Comparison of ENCODE assay signal across 9 cellular contexts in the genomic region with DNA sequence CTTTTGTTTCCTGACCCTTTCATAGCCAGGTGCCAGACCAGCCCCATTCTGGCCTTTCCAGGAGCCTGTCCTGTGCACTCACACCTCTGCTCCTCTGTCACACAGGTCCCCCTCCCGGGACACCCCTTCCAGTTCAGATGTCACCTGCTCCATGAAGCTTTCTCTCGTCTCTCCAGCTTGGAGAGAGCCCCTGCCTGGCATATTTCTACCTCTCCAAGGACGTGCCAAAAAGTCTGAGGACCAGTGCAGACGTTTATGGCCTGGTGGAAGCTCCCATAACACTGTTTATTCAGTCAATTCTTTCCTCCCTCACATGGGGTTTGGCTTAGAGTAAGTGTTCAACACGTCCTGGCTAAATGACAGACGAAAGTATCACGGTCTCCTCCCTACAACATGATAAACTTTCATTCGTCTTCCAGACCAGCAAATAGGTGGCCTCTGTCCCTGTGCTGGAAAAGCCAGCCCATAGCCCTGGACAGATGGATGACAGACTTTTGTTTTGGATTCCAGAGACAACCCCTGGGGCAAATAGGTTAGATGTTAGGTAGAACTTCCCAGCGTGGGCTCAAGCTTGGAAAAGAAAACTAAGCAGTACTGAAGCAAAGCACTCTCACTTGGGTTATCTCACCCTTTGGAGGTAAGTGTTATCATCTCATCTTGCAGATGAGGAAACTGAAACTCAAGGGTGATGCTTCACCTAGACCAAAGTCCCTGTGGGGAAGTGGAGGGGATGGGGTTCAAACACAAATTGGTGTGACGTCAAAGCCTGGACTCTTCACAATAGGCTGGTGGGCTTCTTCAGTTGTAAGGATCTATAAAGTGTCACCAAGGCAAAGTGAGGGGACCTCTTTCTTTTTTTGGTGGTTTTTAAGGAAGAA. TPM values are rescaled to one million over a fixed set of nuclear protein-coding genes. Genes with fewer than 3 reads are reported as not detected.
DNase-seq lines count a peak whose midpoint lies in the region; ATAC-seq and TF ChIP-seq lines count a peak whose summit lies in the region.
"Had no signal": no experiment of that assay in that cellular context is flagged by ENCODE, and none has a peak within 500 bp of the region (broad histone marks: within the 10 kb centered on the region; RNA-seq: fewer than 3 reads in every experiment).

No MANE protein-coding gene starts in this region.

- no peaks in the 10 kb centered on the region for H3K27me3 Mint-ChIP-seq in effector memory CD8-positive, alpha-beta T cell

- H3F3A ChIP-seq in OCI-LY1 (ENCODE audit: insufficient read depth, low read length), result no peaks in the 10 kb centered on the region

- H3K9me3 Mint-ChIP-seq in effector memory CD8-positive, alpha-beta T cell, result no peaks in the 10 kb centered on the region

- no peaks in the 10 kb centered on the region for H3K27me3 ChIP-seq in DND-41 (ENCODE audit: insufficient read depth, low read length, poor library complexity)
- H3K27me3 ChIP-seq in OCI-LY1 (ENCODE audit: insufficient read depth, low read length), result no peaks in the 10 kb centered on the region; the same call in 1 of the 2 replicates

- H3K4me2 ChIP-seq in DND-41 (ENCODE audit: insufficient read depth, low read length), result peak overlapping the region; percentile 79
- peak overlapping the region; percentile 84 for H3K4me2 ChIP-seq in OCI-LY1 (ENCODE audit: low read length)

- no peaks in the 10 kb centered on the region for H3K36me3 ChIP-seq in DND-41 (ENCODE audit: insufficient read depth, low read length)
- H3K36me3 ChIP-seq in OCI-LY1 (ENCODE audit: insufficient read depth, low read length), result no peaks in the 10 kb centered on the region

- no peaks in the 10 kb centered on the region for H3K9me3 ChIP-seq in DND-41 (ENCODE audit: insufficient read depth, low read length, severe bottlenecking)
- no peaks in the 10 kb centered on the region for H3K9me3 ChIP-seq in OCI-LY1 (ENCODE audit: low read length)

- H3K4me3 ChIP-seq in DND-41 (ENCODE audit: low read depth in 1 of 2, low read length in 2 of 2), result no peak overlapping the region
- peak overlapping the region; percentile 79 for H3K4me3 ChIP-seq in OCI-LY1 (ENCODE audit: low read depth, low read length, poor library complexity, severe bottlenecking)

- no peaks in the 10 kb centered on the region for H3K9me2 ChIP-seq in OCI-LY1 (ENCODE audit: low read depth, low read length)

- H4K20me1 ChIP-seq in DND-41 (ENCODE audit: insufficient read depth, low read length), result peaks cover 60% of the 10 kb centered on the region
- H4K20me1 ChIP-seq in OCI-LY1 (ENCODE audit: insufficient read depth, low read length), result no peaks in the 10 kb centered on the region

- H3K79me2 ChIP-seq in DND-41 (ENCODE audit: insufficient read depth, low read length) (peaks cover 35% of the 10 kb centered on the region), OCI-LY1 (ENCODE audit: insufficient read depth, low read length) (no peaks in the 10 kb centered on the region)

- peaks cover 46 to 47% of the 10 kb centered on the region in 2 donors for H3K4me1 Mint-ChIP-seq in effector memory CD8-positive, alpha-beta T cell (ENCODE audit: low read depth in 2 of 2)

- peak overlapping the region; percentile 83 to 87 for H3K27ac Mint-ChIP-seq in effector memory CD8-positive, alpha-beta T cell

- H3K4me3 Mint-ChIP-seq in effector memory CD8-positive, alpha-beta T cell, result no peak overlapping the region

- no peak overlapping the region for H3K27ac ChIP-seq in DND-41 (ENCODE audit: low read length)
- H3K27ac ChIP-seq in OCI-LY1 (ENCODE audit: low read depth, low read length, poor library complexity, severe bottlenecking), result peak overlapping the region; percentile 26

- peaks cover 17% of the 10 kb centered on the region for H3K36me3 Mint-ChIP-seq in effector memory CD8-positive, alpha-beta T cell (ENCODE audit: insufficient read depth)

- intact Hi-C loops in sciatic nerve (cut with DNase I), result loop anchor here (5.0 kb wide), 1 partner anchor 81 kb away; no protein-coding TSS in a partner anchor

- no peak overlapping the region for H2AFZ ChIP-seq in DND-41 (ENCODE audit: low read depth, low read length)
- H2AFZ ChIP-seq in OCI-LY1 (ENCODE audit: low read length), result no peak overlapping the region

- no peak for TF ChIP-seq CTCF in DND-41 (IDR thresholded peaks at IDR 0.05; ENCODE audit: borderline replicate concordance, extremely low read depth, low read length, poor library complexity, severe bottlenecking)
- no peak for TF ChIP-seq CTCF in OCI-LY1 (IDR thresholded peaks at IDR 0.05; ENCODE audit: low read length)

- H3K4me1 ChIP-seq in DND-41 (ENCODE audit: insufficient read depth, low read length) (peaks cover 40% of the 10 kb centered on the region), OCI-LY1 (ENCODE audit: insufficient read depth, low read length, severe bottlenecking) (peaks cover 66% of the 10 kb centered on the region)

- H3K9ac ChIP-seq in DND-41 (ENCODE audit: low read depth, low read length), result no peak overlapping the region
- H3K9ac ChIP-seq in OCI-LY1 (ENCODE audit: low read length), result peak overlapping the region; percentile 77; the same call in 1 of the 2 replicates

- ATAC-seq in DND-41 (ENCODE audit: insufficient read depth, low read depth) (no peak), sciatic nerve (peak; percentile 0), GM18498 (IDR thresholded peaks at IDR 0.05; ENCODE audit: unreplicated experiment) (no peak), HG02852 (IDR thresholded peaks at IDR 0.05; ENCODE audit: unreplicated experiment) (no peak)
- peak; percentile 23 for ATAC-seq in effector memory CD8-positive, alpha-beta T cell (replicated peaks)

- DNase-seq in DND-41 (no peak), sciatic nerve (ENCODE audit: low spot score) (no peak), NCI-H2029 treated with DMSO at 0.1 percent for 48 hours (lab: John Stamatoyannopoulos, UW) (no peak), NOMO-1 (lab: John Stamatoyannopoulos, UW; ENCODE audit: unreplicated experiment in 2 of 2) (no peak)
- no peak for DNase-seq in effector memory CD8-positive, alpha-beta T cell
- DNase-seq: NCI-H2171 had no signal

RNA-seq across cellular contexts. Expression of a gene that starts 52.9 kb away (rescaled TPM):
- 117 TPM for total RNA-seq in sciatic nerve

Comparison
In these comparisons a context has a peak if more than half of its experiments do, and no peak if none do; other contexts are left out.
1. ATAC-seq: peak in effector memory CD8-positive, alpha-beta T cell (single experiment) and sciatic nerve (single experiment); none in DND-41 (single experiment), GM18498 (single experiment) and HG02852 (single experiment).